Comparison of ENCODE assay signal across 2 cellular contexts in the genomic region with DNA sequence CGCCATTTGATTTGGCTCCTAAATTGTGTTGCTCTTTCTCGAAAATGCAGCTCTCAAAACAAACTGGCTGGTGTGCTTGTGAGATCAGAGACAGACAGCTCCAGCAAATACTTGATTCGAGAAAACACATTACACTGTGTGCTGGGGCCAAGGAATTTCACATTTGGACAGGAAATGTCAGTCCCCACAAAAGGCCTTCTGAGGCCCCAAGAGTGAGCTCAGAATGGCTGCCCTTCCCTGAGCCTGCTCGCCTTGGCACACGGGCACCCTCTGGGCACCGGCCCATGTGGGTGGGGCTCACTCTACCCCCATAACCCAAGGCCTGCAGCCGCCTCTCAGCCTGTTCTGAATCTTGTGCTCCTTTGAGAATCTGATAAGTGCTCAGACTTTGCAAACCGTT.
TF ChIP-seq lines count a peak whose summit lies in the region.

No MANE protein-coding gene starts in this region.

TF ChIP-seq in HEK293, 187 proteins besides CTCF, POLR2A, EP300 and RAD21:
- TF ChIP-seq ZNF335 (tag by site-specific recombination; conservative IDR thresholded peaks at IDR 0.05) = peak; percentile 53
- TF ChIP-seq ZNF596 (tag by site-specific recombination; IDR thresholded peaks at IDR 0.05) = no peak
- TF ChIP-seq BCL11A (tag by site-specific recombination; IDR thresholded peaks at IDR 0.05; ENCODE audit: low read depth) = no peak
- TF ChIP-seq, protein P1, sequence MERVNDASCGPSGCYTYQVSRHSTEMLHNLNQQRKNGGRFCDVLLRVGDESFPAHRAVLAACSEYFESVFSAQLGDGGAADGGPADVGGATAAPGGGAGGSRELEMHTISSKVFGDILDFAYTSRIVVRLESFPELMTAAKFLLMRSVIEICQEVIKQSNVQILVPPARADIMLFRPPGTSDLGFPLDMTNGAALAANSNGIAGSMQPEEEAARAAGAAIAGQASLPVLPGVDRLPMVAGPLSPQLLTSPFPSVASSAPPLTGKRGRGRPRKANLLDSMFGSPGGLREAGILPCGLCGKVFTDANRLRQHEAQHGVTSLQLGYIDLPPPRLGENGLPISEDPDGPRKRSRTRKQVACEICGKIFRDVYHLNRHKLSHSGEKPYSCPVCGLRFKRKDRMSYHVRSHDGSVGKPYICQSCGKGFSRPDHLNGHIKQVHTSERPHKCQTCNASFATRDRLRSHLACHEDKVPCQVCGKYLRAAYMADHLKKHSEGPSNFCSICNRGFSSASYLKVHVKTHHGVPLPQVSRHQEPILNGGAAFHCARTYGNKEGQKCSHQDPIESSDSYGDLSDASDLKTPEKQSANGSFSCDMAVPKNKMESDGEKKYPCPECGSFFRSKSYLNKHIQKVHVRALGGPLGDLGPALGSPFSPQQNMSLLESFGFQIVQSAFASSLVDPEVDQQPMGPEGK (tag by site-specific recombination; IDR thresholded peaks at IDR 0.05) = no peak
- TF ChIP-seq, protein P2, sequence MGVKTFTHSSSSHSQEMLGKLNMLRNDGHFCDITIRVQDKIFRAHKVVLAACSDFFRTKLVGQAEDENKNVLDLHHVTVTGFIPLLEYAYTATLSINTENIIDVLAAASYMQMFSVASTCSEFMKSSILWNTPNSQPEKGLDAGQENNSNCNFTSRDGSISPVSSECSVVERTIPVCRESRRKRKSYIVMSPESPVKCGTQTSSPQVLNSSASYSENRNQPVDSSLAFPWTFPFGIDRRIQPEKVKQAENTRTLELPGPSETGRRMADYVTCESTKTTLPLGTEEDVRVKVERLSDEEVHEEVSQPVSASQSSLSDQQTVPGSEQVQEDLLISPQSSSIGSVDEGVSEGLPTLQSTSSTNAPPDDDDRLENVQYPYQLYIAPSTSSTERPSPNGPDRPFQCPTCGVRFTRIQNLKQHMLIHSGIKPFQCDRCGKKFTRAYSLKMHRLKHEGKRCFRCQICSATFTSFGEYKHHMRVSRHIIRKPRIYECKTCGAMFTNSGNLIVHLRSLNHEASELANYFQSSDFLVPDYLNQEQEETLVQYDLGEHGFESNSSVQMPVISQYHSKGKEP (tag by site-specific recombination; IDR thresholded peaks at IDR 0.05) = no peak
- TF ChIP-seq, protein P3, sequence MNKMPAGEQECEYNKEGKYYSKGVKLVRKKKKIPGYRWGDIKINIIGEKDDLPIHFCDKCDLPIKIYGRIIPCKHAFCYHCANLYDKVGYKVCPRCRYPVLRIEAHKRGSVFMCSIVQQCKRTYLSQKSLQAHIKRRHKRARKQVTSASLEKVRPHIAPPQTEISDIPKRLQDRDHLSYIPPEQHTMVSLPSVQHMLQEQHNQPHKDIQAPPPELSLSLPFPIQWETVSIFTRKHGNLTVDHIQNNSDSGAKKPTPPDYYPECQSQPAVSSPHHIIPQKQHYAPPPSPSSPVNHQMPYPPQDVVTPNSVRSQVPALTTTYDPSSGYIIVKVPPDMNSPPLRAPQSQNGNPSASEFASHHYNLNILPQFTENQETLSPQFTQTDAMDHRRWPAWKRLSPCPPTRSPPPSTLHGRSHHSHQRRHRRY (tag by site-specific recombination; IDR thresholded peaks at IDR 0.05) = no peak
TF ChIP-seq in HEK293: peak in this region for 1.

TF ChIP-seq in GM12891, 5 proteins besides CTCF, POLR2A, EP300 and RAD21:
- TF ChIP-seq POU2F2 (IDR thresholded peaks at IDR 0.05; ENCODE audit: low read depth, low read length) (no peak), SPI1 (IDR thresholded peaks at IDR 0.05; ENCODE audit: low read depth, low read length) (no peak), TAF1 (IDR thresholded peaks at IDR 0.05; ENCODE audit: low read depth, low read length) (no peak), POLR2AphosphoS5 (IDR thresholded peaks at IDR 0.05; ENCODE audit: low read depth, low read length) (no peak), PAX5 (IDR thresholded peaks at IDR 0.05; ENCODE audit: insufficient read depth, low read length, severe bottlenecking) (no peak)
